16 cellular contexts compared by ENCODE assay signal in the genomic region with DNA sequence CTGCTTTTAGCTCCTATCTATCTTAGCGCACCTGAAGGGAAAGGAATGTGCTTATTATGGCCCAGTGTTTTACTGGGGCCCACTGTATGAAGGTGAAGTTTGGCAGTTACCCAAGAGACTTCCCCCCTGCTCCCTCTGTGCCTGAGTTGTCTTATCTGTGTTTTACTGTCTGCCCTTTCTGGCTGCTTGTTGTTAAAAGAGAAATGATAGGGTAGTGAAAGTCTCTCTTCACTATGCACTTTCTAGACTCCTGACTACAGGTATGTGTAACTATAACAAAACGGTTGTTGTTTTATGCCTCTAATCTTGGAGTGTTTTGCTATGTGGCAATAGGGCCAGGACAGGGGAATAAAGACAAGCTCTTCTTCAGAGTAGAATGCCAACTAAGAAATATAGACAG.
"Had no signal": no experiment of that assay in that cellular context is flagged by ENCODE, and none has a peak within 500 bp of the region (broad histone marks: within the 10 kb centered on the region; RNA-seq: fewer than 3 reads in every experiment).

No MANE protein-coding gene starts in this region.

- H3K4me3 Mint-ChIP-seq: nephron had no signal

- H3K27ac ChIP-seq: heart left ventricle, pancreas, spleen had no signal

- H3K27ac Mint-ChIP-seq: nephron had no signal

- H3K4me3 ChIP-seq: heart left ventricle, pancreas, spleen had no signal

- ATAC-seq: esophagus mucosa, heart left ventricle, left lobe of liver, pancreas, sciatic nerve had no signal

- H3K27me3 ChIP-seq: heart left ventricle, pancreas had no signal

- H3K4me1 Mint-ChIP-seq: nephron had no signal

- H3K9me3 ChIP-seq: pancreas had no signal

- H3K4me1 ChIP-seq: heart left ventricle, pancreas, spleen had no signal

- DNase-seq: effector memory CD4-positive, alpha-beta T cell; heart left ventricle; hippocampal formation; midbrain; occipital lobe; pancreas; spleen; stimulated activated CD4-positive, alpha-beta T cell treated with anti-CD3 and anti-CD28 coated beads, Interleukin-15, amount 100 ng/mL, for 24 hours; stimulated activated CD4-positive, alpha-beta T cell treated with anti-CD3 and anti-CD28 coated beads, Interleukin-1b, Interleukin-23, amount 100 ng/mL, for 48 hours; stimulated activated CD4-positive, alpha-beta T cell treated with anti-CD3 and anti-CD28 coated beads, Interleukin-4, amount 100 ng/mL, for 4 hours; stimulated activated naive CD4-positive, alpha-beta T cell treated with Interleukin-2 at 50 U/mL for 16 hours; trophoblast cell had no signal

- H3K36me3 ChIP-seq: heart left ventricle, pancreas, spleen had no signal
